ENCODE assay signal across 20 cellular contexts in genomic region chr11:90453525-90453924, GRCh38.
A peak's percentile ranks its signal among the peaks of the same experiment; 100 is the strongest.
DNase-seq lines count a peak whose midpoint lies in the region; ATAC-seq and TF ChIP-seq lines count a peak whose summit lies in the region.
"Had no signal": no experiment of that assay in that cellular context is flagged by ENCODE, and none has a peak within 500 bp of the region (broad histone marks: within the 10 kb centered on the region; RNA-seq: fewer than 3 reads in every experiment).

No MANE protein-coding gene starts in this region.

- H2AK5ac ChIP-seq in trophoblast cell (ENCODE audit: low read length) = no peak overlapping the region

- H3K79me2 ChIP-seq in trophoblast cell (ENCODE audit: control insufficient read depth, insufficient read depth, low read length, poor library complexity) = no peaks in the 10 kb centered on the region

- no peak overlapping the region for H2BK5ac ChIP-seq in trophoblast cell (ENCODE audit: low read depth, low read length, poor library complexity)

- H2BK120ac ChIP-seq in trophoblast cell (ENCODE audit: insufficient read depth, low read length, poor library complexity) = peak overlapping the region; percentile 90

- H3K14ac ChIP-seq in trophoblast cell (ENCODE audit: low read length) = no peak overlapping the region

- H3K9me3 Mint-ChIP-seq in Caco-2 (ENCODE audit: unreplicated experiment) = peaks cover 35% of the 10 kb centered on the region
- H3K9me3 Mint-ChIP-seq: CD4-positive, alpha-beta T cell had no signal

- H3K27ac Mint-ChIP-seq in Caco-2 (ENCODE audit: unreplicated experiment) = peak overlapping the region; percentile 42
- H3K27ac Mint-ChIP-seq: CD4-positive, alpha-beta T cell; HFFc6 had no signal

- no peak overlapping the region for H4K91ac ChIP-seq in trophoblast cell (ENCODE audit: low read depth, low read length)

- H3K9ac ChIP-seq in NT2/D1 (ENCODE audit: insufficient read length, low read depth) (no peak overlapping the region), trophoblast cell (ENCODE audit: low read length) (no peak overlapping the region)

- CTCF ChIA-PET in Caco-2 (lab: Charles Lee) = no interaction called here

- H3K4me1 ChIP-seq in Caco-2 (peaks cover 47% of the 10 kb centered on the region), NT2/D1 (ENCODE audit: insufficient read depth, insufficient read length) (no peaks in the 10 kb centered on the region), trophoblast cell (ENCODE audit: control insufficient read depth in 1 of 2, insufficient read depth in 2 of 2, low read length in 2 of 2) (peaks cover 0 to 2% of the 10 kb centered on the region in 2 experiments)
- H3K4me1 ChIP-seq: A549 had no signal

- peak overlapping the region; percentile 32 for H3K27ac ChIP-seq in trophoblast cell (ENCODE audit: low read depth, low read length)
- H3K27ac ChIP-seq: 22Rv1, A549, C4-2B, HL-60 had no signal

- H3K23ac ChIP-seq in trophoblast cell (ENCODE audit: low read length) = no peak overlapping the region

- peaks cover 36% of the 10 kb centered on the region for H3K36me3 Mint-ChIP-seq in Caco-2 (ENCODE audit: insufficient read depth, unreplicated experiment)

- no peak overlapping the region for H2AFZ ChIP-seq in trophoblast cell (ENCODE audit: insufficient read depth, low read length, poor library complexity)

- peaks cover 35% of the 10 kb centered on the region for H3K4me1 Mint-ChIP-seq in Caco-2 (ENCODE audit: low read depth, unreplicated experiment)

- no peak overlapping the region for H4K12ac ChIP-seq in trophoblast cell (ENCODE audit: low read depth, low read length)

- H3K27me3 ChIP-seq in Caco-2 (replicated peaks; ENCODE audit: control insufficient read depth, insufficient read depth, low read length) (no peaks in the 10 kb centered on the region), NT2/D1 (ENCODE audit: insufficient read depth, insufficient read length) (no peaks in the 10 kb centered on the region), trophoblast cell (ENCODE audit: insufficient read depth, low read length) (no peaks in the 10 kb centered on the region)

- H2BK12ac ChIP-seq in trophoblast cell (ENCODE audit: low read length) = no peak overlapping the region

- H3K4me2 ChIP-seq in trophoblast cell (ENCODE audit: low read length) = no peak overlapping the region
- H3K4me2 ChIP-seq: A549 had no signal

- no peak overlapping the region for H4K8ac ChIP-seq in trophoblast cell (ENCODE audit: low read depth, low read length)

- no TSS peak for BruUV-seq in Caco-2 (replicated peaks; lab: Mats Ljungman, UMichigan)

- H3K4me3 ChIP-seq in Caco-2 (ENCODE audit: low read depth, low read length) (no peak overlapping the region), NT2/D1 (ENCODE audit: insufficient read length, low read depth) (no peak overlapping the region), trophoblast cell (ENCODE audit: low read depth, low read length) (no peak overlapping the region)
- H3K4me3 ChIP-seq: A549, K562 had no signal

- peak overlapping the region; percentile 18 for H3K4me3 Mint-ChIP-seq in Caco-2 (ENCODE audit: unreplicated experiment)
- H3K4me3 Mint-ChIP-seq: CD4-positive, alpha-beta T cell; HFFc6 had no signal

- H3K36me3 ChIP-seq in Caco-2 (ENCODE audit: control insufficient read depth, insufficient read depth, low read length) (peaks cover 3% of the 10 kb centered on the region), NT2/D1 (ENCODE audit: insufficient read depth, insufficient read length, low read length) (no peaks in the 10 kb centered on the region), trophoblast cell (ENCODE audit: control insufficient read depth in 1 of 2, insufficient read depth in 2 of 2, low read length in 2 of 2) (peaks cover 0 to 2% of the 10 kb centered on the region in 2 experiments)

- no peak overlapping the region for H3K4ac ChIP-seq in trophoblast cell (ENCODE audit: low read depth, low read length)

- DNase-seq in Caco-2 (no peak), NT2/D1 (ENCODE audit: low read depth, low spot score) (peak; percentile 16), iPS-NIHi11 (ENCODE audit: low spot score) (peak; percentile 18), trophoblast cell (no peak), DMS 273 (lab: John Stamatoyannopoulos, UW; ENCODE audit: unreplicated experiment) (no peak)
- DNase-seq: AML-193; Calu3; CD4-positive, alpha-beta T cell; DMS 273 treated with DMSO at 0.1 percent for 48 hours; DMS53; HFFc6; IMR-90 had no signal

- ATAC-seq in GM21529 (IDR thresholded peaks at IDR 0.05; ENCODE audit: unreplicated experiment) (no peak), GM19035 (IDR thresholded peaks at IDR 0.05; ENCODE audit: unreplicated experiment) (no peak)
- ATAC-seq: A549, HCT116, K562 had no signal

- no peak for TF ChIP-seq CTCF in Caco-2 (IDR thresholded peaks at IDR 0.05; ENCODE audit: insufficient read depth in 1 of 2, low read depth in 1 of 2, low read length in 1 of 2, severe bottlenecking in 1 of 2, unreplicated experiment in 1 of 2)

- intact Hi-C loops in Caco-2 (cut with micrococcal nuclease; ENCODE audit: unreplicated experiment) = no loop called here

- H3K18ac ChIP-seq in trophoblast cell (ENCODE audit: low read length) = no peak overlapping the region

- H3K9me3 ChIP-seq in Caco-2 (peaks cover 27% of the 10 kb centered on the region), NT2/D1 (ENCODE audit: insufficient read depth, low read length) (no peaks in the 10 kb centered on the region), trophoblast cell (ENCODE audit: insufficient read depth, low read depth, low read length) (no peaks in the 10 kb centered on the region)
- H3K9me3 ChIP-seq: A549 had no signal

- POLR2A ChIA-PET in Caco-2 (lab: Charles Lee) = no interaction called here

- H3K27me3 Mint-ChIP-seq in Caco-2 (ENCODE audit: insufficient read depth, unreplicated experiment) = no peaks in the 10 kb centered on the region
- H3K27me3 Mint-ChIP-seq: CD4-positive, alpha-beta T cell had no signal

- H3K79me1 ChIP-seq in trophoblast cell (ENCODE audit: low read length) = peaks cover 8% of the 10 kb centered on the region

Comparison
In these comparisons a context has a peak if more than half of its experiments do, and no peak if none do; other contexts are left out.
1. DNase-seq: peak in NT2/D1 (single experiment) and iPS-NIHi11 (single experiment); none in Caco-2 (0 of 2), trophoblast cell (0 of 2) and DMS 273 (single experiment).